Comparison of ENCODE assay signal across 8 cellular contexts in genomic region chr16:29116207-29116606, GRCh38.
DNase-seq lines count a peak whose midpoint lies in the region; ATAC-seq, FAIRE-seq and TF ChIP-seq lines count a peak whose summit lies in the region.
"Not testable (repeated sequence)": the region's sequence is repeated elsewhere in the genome, so short reads cannot be mapped to it uniquely, and the experiment has no call there.

No MANE protein-coding gene starts in this region.

- H4K91ac ChIP-seq in mesenchymal stem cell (ENCODE audit: low read length), result not testable (repeated sequence)

- not testable (repeated sequence) for H3K79me1 ChIP-seq in mesenchymal stem cell (replicated peaks; ENCODE audit: low read length, poor library complexity, severe bottlenecking)

- H3K27ac ChIP-seq in K562 (ENCODE audit: extremely low read depth, low read depth, low read length); mesenchymal stem cell (ENCODE audit: low read length, poor library complexity, severe bottlenecking): not testable (repeated sequence)
- H3K27ac ChIP-seq in heart right ventricle (peak overlapping the region in 7 of 10 donors; percentile 7 to 64 (median 48)), upper lobe of right lung (peak overlapping the region; percentile 51)

- POLR2A ChIA-PET in K562 (lab: Yijun Ruan, JAX), result not testable (repeated sequence)

- not testable (repeated sequence) for TF ChIP-seq POLR2A in K562 (conservative IDR thresholded peaks at IDR 0.05)

- FAIRE-seq in K562 (lab: Jason Lieb, UNC), result not testable (repeated sequence)

- intact Hi-C loops in K562 (cut with micrococcal nuclease) (loop anchor here (5.0 kb wide), 1 partner anchor 36 kb away; no protein-coding TSS in a partner anchor), heart right ventricle (cut with DNase I) (loop anchor here in 5 of 10 donors (5.0 to 10.0 kb wide), 5 partner anchors 59 to 199 kb away; no protein-coding TSS in a partner anchor)
- intact Hi-C loops in sciatic nerve (cut with DNase I); upper lobe of right lung (cut with DNase I): not testable (repeated sequence)

- H3K9me3 Mint-ChIP-seq in activated T-cell treated with anti-CD3 and anti-CD28 coated beads, Interleukin-2, amount 50 U/mL, for 24 hours, result not testable (repeated sequence)

- H3K18ac ChIP-seq in mesenchymal stem cell (ENCODE audit: low read depth in 1 of 2, low read length in 2 of 2), result not testable (repeated sequence)

- not testable (repeated sequence) for H3K4me2 ChIP-seq in K562 (ENCODE audit: insufficient read depth, low read length); mesenchymal stem cell (ENCODE audit: low read length, poor library complexity, severe bottlenecking)

- H3K9ac ChIP-seq in K562 (ENCODE audit: insufficient read depth in 1 of 2, low read depth in 2 of 2, low read length in 2 of 2), result not testable (repeated sequence)
- peak overlapping the region; percentile 83 for H3K9ac ChIP-seq in mesenchymal stem cell (ENCODE audit: low read length)

- CTCF ChIA-PET in K562 (lab: Yijun Ruan, JAX; ENCODE audit: low intra/inter-chr PET ratio), result not testable (repeated sequence)

- in situ Hi-C loops in K562 (cut with MboI), result not testable (repeated sequence)

- not testable (repeated sequence) for H3K36me3 ChIP-seq in K562 (ENCODE audit: control insufficient read depth, insufficient read depth, low read length); mesenchymal stem cell (ENCODE audit: control insufficient read depth in 1 of 2, insufficient read depth in 2 of 2, low read depth in 1 of 2, low read length in 2 of 2)
- H3K36me3 ChIP-seq in heart right ventricle (peaks cover 0 to 43% (median 0%) of the 10 kb centered on the region in 9 donors), upper lobe of right lung (peaks cover 16% of the 10 kb centered on the region)

- BruUV-seq in K562 (replicated peaks; lab: Mats Ljungman, UMichigan), result not testable (repeated sequence)

- H2BK15ac ChIP-seq in mesenchymal stem cell (ENCODE audit: low read depth, poor library complexity, severe bottlenecking), result not testable (repeated sequence)

- H3K27ac Mint-ChIP-seq in activated T-cell treated with anti-CD3 and anti-CD28 coated beads, Interleukin-2, amount 50 U/mL, for 24 hours, result peak overlapping the region; percentile 94

- H2BK12ac ChIP-seq in mesenchymal stem cell (ENCODE audit: low read length in 2 of 2), result not testable (repeated sequence)

- H2AK5ac ChIP-seq in mesenchymal stem cell (ENCODE audit: low read length, severe bottlenecking), result not testable (repeated sequence)

- not testable (repeated sequence) for TF ChIP-seq RAD21 in K562 (CRISPR knock-in tag; conservative IDR thresholded peaks at IDR 0.05 in 1 of 2, IDR thresholded peaks at IDR 0.05 in 1 of 2)

- H3K4me1 Mint-ChIP-seq in activated T-cell treated with anti-CD3 and anti-CD28 coated beads, Interleukin-2, amount 50 U/mL, for 24 hours (ENCODE audit: low read depth), result peaks cover 69% of the 10 kb centered on the region

- not testable (repeated sequence) for H3K79me2 ChIP-seq in K562 (ENCODE audit: control insufficient read depth, insufficient read depth, low read length)

- H3K27me3 Mint-ChIP-seq in activated T-cell treated with anti-CD3 and anti-CD28 coated beads, Interleukin-2, amount 50 U/mL, for 24 hours, result not testable (repeated sequence)

- DNase-seq in ELF-1 (ENCODE audit: low read depth, low spot score), result peak; percentile 61
- peak; percentile 92 for DNase-seq in RPMI8226
- DNase-seq in activated T-cell treated with anti-CD3 and anti-CD28 coated beads, Interleukin-2, amount 50 U/mL, for 24 hours; K562 (ENCODE audit: extremely low read depth in 1 of 4, low spot score in 3 of 4); heart right ventricle; mesenchymal stem cell; sciatic nerve (ENCODE audit: low spot score); upper lobe of right lung: not testable (repeated sequence)

- not testable (repeated sequence) for ATAC-seq in K562, upper lobe of right lung
- ATAC-seq in heart right ventricle, result peak in 3 of 8 donors; percentile 6 to 33 (median 7)
- ATAC-seq in sciatic nerve, result peak; percentile 11

- not testable (repeated sequence) for H3K4ac ChIP-seq in mesenchymal stem cell (ENCODE audit: low read depth in 1 of 2, low read length in 2 of 2)

- not testable (repeated sequence) for H3K14ac ChIP-seq in mesenchymal stem cell (ENCODE audit: low read length in 2 of 2)

- 44% methylated on average over 6 of the region's 12 CpGs for WGBS in K562 (ENCODE audit: insufficient coverage, low coverage, missing lambda C conversion rate)
- 86 to 89% methylated on average over 12 of the region's 12 CpGs for WGBS in heart right ventricle, 2 donors
- 90% methylated on average over 11 of the region's 12 CpGs for WGBS in mesenchymal stem cell

- H3K27me3 ChIP-seq in K562 (ENCODE audit: control insufficient read depth in 2 of 2, insufficient read depth in 2 of 2, low read length in 2 of 2); heart right ventricle; mesenchymal stem cell (ENCODE audit: control insufficient read depth in 1 of 2, insufficient read depth in 1 of 2, low read length in 2 of 2); upper lobe of right lung: not testable (repeated sequence)

- not testable (repeated sequence) for H4K20me1 ChIP-seq in K562 (replicated peaks; ENCODE audit: control insufficient read depth, insufficient read depth, low read length)

- H3K36me3 Mint-ChIP-seq in activated T-cell treated with anti-CD3 and anti-CD28 coated beads, Interleukin-2, amount 50 U/mL, for 24 hours (ENCODE audit: low read depth), result peaks cover 86% of the 10 kb centered on the region

- H3K4me3 ChIP-seq in K562, heart right ventricle, upper lobe of right lung: not testable (repeated sequence)
- peak overlapping the region in 1 of 2 experiments; percentile 46 for H3K4me3 ChIP-seq in mesenchymal stem cell (ENCODE audit: insufficient read depth in 1 of 2, low read depth in 1 of 2, low read length in 2 of 2)

- not testable (repeated sequence) for TF ChIP-seq CTCF in K562 (IDR thresholded peaks at IDR 0.05 in 2 of 3, conservative IDR thresholded peaks at IDR 0.05 in 1 of 3; ENCODE audit: insufficient read depth in 2 of 3, low read depth in 1 of 3, low read length in 3 of 3); heart right ventricle (IDR thresholded peaks at IDR 0.05); upper lobe of right lung (IDR thresholded peaks at IDR 0.05)

- H3K4me1 ChIP-seq in K562 (replicated peaks in 1 of 2; ENCODE audit: control insufficient read depth in 2 of 2, insufficient read depth in 2 of 2, low read length in 2 of 2) (peaks cover 8 to 16% of the 10 kb centered on the region in 2 experiments; a peak in 4 of 5 replicates), heart right ventricle (peaks cover 3 to 39% (median 20%) of the 10 kb centered on the region in 9 donors), upper lobe of right lung (peaks cover 11% of the 10 kb centered on the region)
- not testable (repeated sequence) for H3K4me1 ChIP-seq in mesenchymal stem cell (ENCODE audit: control insufficient read depth, insufficient read depth, low read depth, low read length)

- H2AFZ ChIP-seq in K562 (ENCODE audit: low read depth, low read length); mesenchymal stem cell (ENCODE audit: low read depth, low read length): not testable (repeated sequence)

- H3K9me1 ChIP-seq in K562 (ENCODE audit: control insufficient read depth, insufficient read depth, low read length), result not testable (repeated sequence)

- not testable (repeated sequence) for TF ChIP-seq EP300 in K562 (IDR thresholded peaks at IDR 0.05; ENCODE audit: low read length)

- not testable (repeated sequence) for H3K23ac ChIP-seq in mesenchymal stem cell (ENCODE audit: low read length in 2 of 2)

- not testable (repeated sequence) for H4K8ac ChIP-seq in mesenchymal stem cell (ENCODE audit: low read length)

- not testable (repeated sequence) for H3K9me3 ChIP-seq in K562 (replicated peaks; ENCODE audit: control insufficient read depth, insufficient read depth, low read depth, low read length); heart right ventricle; mesenchymal stem cell (ENCODE audit: control insufficient read depth, low read length); upper lobe of right lung

- not testable (repeated sequence) for H3K4me3 Mint-ChIP-seq in activated T-cell treated with anti-CD3 and anti-CD28 coated beads, Interleukin-2, amount 50 U/mL, for 24 hours

- not testable (repeated sequence) for H2BK5ac ChIP-seq in mesenchymal stem cell (ENCODE audit: low read depth, low read length, poor library complexity, severe bottlenecking)

- H2BK120ac ChIP-seq in mesenchymal stem cell (ENCODE audit: low read depth, low read length), result not testable (repeated sequence)

TF ChIP-seq in K562, 482 proteins besides CTCF, POLR2A, EP300 and RAD21:
- peak; percentile 51 for TF ChIP-seq NFIC (IDR thresholded peaks at IDR 0.05)
